8 cellular contexts compared by ENCODE assay signal in genomic region chr1:147640553-147641165, GRCh38.
DNase-seq lines count a peak whose midpoint lies in the region; ATAC-seq and TF ChIP-seq lines count a peak whose summit lies in the region.

No MANE protein-coding gene starts in this region.

- peak; percentile 69 for DNase-seq in NK-92 treated with Interleukin-12 subunit alpha and Interleukin-12 subunit beta, amount 100 ng/mL, for 24 hours (lab: John Stamatoyannopoulos, UW)
- DNase-seq in NK-92 (lab: John Stamatoyannopoulos, UW; ENCODE audit: unreplicated experiment) (no peak), NCI-H2029 (lab: John Stamatoyannopoulos, UW) (peak; percentile 78), T47D (ENCODE audit: low read depth in 1 of 2, low spot score in 1 of 2) (peak; percentile 20 to 78), iris pigment epithelial cell (ENCODE audit: low read depth) (peak; percentile 87)
- peak; percentile 83 for DNase-seq in stimulated activated CD4-positive, alpha-beta T cell treated with anti-CD3 and anti-CD28 coated beads, Interleukin-1b, Interleukin-23, amount 100 ng/mL, for 48 hours

- in situ Hi-C loops in T47D (cut with HindIII; ENCODE audit: low pct_unique_long_range_greater_than_20kb, low sequenced_read_pairs) = no loop called here

- ATAC-seq in HG02938 (IDR thresholded peaks at IDR 0.05; ENCODE audit: unreplicated experiment) = peak; percentile 92

- H3K27ac ChIP-seq in VCaP = peak overlapping the region; percentile 72

- peak; percentile 81 for TF ChIP-seq CTCF in VCaP (conservative IDR thresholded peaks at IDR 0.05)
